Comparison of ENCODE assay signal across 9 cellular contexts in the genomic region with DNA sequence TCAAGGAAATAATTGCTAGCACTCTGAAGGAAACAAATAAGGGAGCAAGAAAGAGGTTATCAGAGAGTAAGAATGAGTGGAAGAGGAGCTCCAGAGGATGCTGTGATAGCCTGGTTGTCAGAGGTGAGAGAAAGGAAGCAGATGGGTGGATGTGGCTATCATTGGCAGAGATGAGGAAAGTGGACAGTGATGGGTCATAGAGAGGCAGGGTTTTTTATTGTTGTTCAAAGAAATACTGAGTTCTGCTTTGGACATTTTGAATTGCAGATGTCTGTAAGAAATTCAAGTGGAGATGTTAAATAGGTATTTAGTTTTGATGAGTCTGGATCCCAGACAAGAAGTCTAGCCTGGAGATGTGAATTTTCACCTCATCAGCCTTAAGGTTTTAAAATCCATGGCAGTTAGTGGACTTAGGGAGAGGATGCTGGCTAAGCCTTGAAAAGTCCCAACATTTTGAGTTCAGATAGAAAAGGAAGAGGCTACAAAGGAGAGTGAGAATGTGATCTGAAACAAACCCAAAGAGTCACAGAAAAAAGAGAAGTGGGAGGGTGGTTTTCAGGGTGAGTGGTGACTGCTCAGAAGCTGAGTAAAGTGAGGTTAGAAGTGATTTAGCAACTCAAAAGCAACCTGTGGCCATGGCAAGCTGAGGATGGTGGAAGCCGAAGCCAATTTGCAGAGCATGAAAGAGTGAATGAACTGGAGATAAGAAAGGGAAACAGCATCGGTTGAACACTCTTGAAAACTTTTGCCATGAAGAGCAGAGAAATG. TPM values are rescaled to one million over a fixed set of nuclear protein-coding genes. Genes with fewer than 3 reads are reported as not detected.
DNase-seq lines count a peak whose midpoint lies in the region; ATAC-seq and TF ChIP-seq lines count a peak whose summit lies in the region.
"Had no signal": no experiment of that assay in that cellular context is flagged by ENCODE, and none has a peak within 500 bp of the region (broad histone marks: within the 10 kb centered on the region; RNA-seq: fewer than 3 reads in every experiment).

No MANE protein-coding gene starts in this region.

- H3K27ac Mint-ChIP-seq in stimulated activated effector memory CD8-positive, alpha-beta T cell treated with anti-CD3 and anti-CD28 coated beads, Interleukin-12 subunit alpha, Interleukin-12 subunit beta, amount 100 ng/mL, for 72 hours = no peak overlapping the region

- no peaks in the 10 kb centered on the region for H3K9me3 Mint-ChIP-seq in stimulated activated effector memory CD8-positive, alpha-beta T cell treated with anti-CD3 and anti-CD28 coated beads, Interleukin-12 subunit alpha, Interleukin-12 subunit beta, amount 100 ng/mL, for 72 hours

- H3K9me3 ChIP-seq in A673 (ENCODE audit: low read depth, low read length, poor library complexity, severe bottlenecking) (no peaks in the 10 kb centered on the region), transverse colon (no peaks in the 10 kb centered on the region)

- H3K36me3 ChIP-seq in A673 (ENCODE audit: insufficient read depth, low read length, poor library complexity, severe bottlenecking) = no peaks in the 10 kb centered on the region
- H3K36me3 ChIP-seq in transverse colon = no peaks in the 10 kb centered on the region

- H3K4me1 ChIP-seq in A673 (ENCODE audit: insufficient read depth, low read length, poor library complexity, severe bottlenecking) (no peaks in the 10 kb centered on the region), transverse colon (no peaks in the 10 kb centered on the region)

- H3K4me1 Mint-ChIP-seq in stimulated activated effector memory CD8-positive, alpha-beta T cell treated with anti-CD3 and anti-CD28 coated beads, Interleukin-12 subunit alpha, Interleukin-12 subunit beta, amount 100 ng/mL, for 72 hours = peaks cover 12% of the 10 kb centered on the region

- no peak for DNase-seq in stimulated activated effector memory CD8-positive, alpha-beta T cell treated with anti-CD3 and anti-CD28 coated beads, Interleukin-12 subunit alpha, Interleukin-12 subunit beta, amount 100 ng/mL, for 72 hours (ENCODE audit: low spot score in 2 of 2)
- DNase-seq in NCI-H2171 treated with DMSO at 0.1 percent for 48 hours (lab: John Stamatoyannopoulos, UW) = no peak
- no peak for DNase-seq in A673 (ENCODE audit: low spot score)
- DNase-seq in transverse colon = no peak
- DNase-seq: activated naive CD4-positive, alpha-beta T cell treated with anti-CD3 and anti-CD28 coated beads, Interleukin-2, amount 50 U/mL, for 16 hours; dermis blood vessel endothelial cell had no signal

- POLR2A ChIA-PET in A673 (lab: Charles Lee; ENCODE audit: low non-redundant PET) = no interaction called here

- no peaks in the 10 kb centered on the region for H3K36me3 Mint-ChIP-seq in stimulated activated effector memory CD8-positive, alpha-beta T cell treated with anti-CD3 and anti-CD28 coated beads, Interleukin-12 subunit alpha, Interleukin-12 subunit beta, amount 100 ng/mL, for 72 hours

- no peak overlapping the region for H3K4me3 ChIP-seq in A673 (ENCODE audit: low read depth, low read length, poor library complexity, severe bottlenecking)
- H3K4me3 ChIP-seq in transverse colon = no peak overlapping the region

- no peak overlapping the region for H3K4me3 Mint-ChIP-seq in stimulated activated effector memory CD8-positive, alpha-beta T cell treated with anti-CD3 and anti-CD28 coated beads, Interleukin-12 subunit alpha, Interleukin-12 subunit beta, amount 100 ng/mL, for 72 hours

- H3K27me3 ChIP-seq in A673 (replicated peaks; ENCODE audit: insufficient read depth, low read depth, low read length, poor library complexity) (no peaks in the 10 kb centered on the region), transverse colon (no peaks in the 10 kb centered on the region)

- in situ Hi-C loops in transverse colon (cut with MboI; ENCODE audit: low pct_ligation_motif_present in 1 of 4, low pct_unique_long_range_greater_than_20kb in 1 of 4, low sequenced_read_pairs in 3 of 4) = no loop called here

- no peak for TF ChIP-seq EP300 in transverse colon (IDR thresholded peaks at IDR 0.05; ENCODE audit: low read depth)

- intact Hi-C loops in A673 (cut with micrococcal nuclease; ENCODE audit: unreplicated experiment) (no loop called here), transverse colon (cut with DNase I; ENCODE audit: low total_unique reads) (no loop called here)

- CTCF ChIA-PET in A673 (lab: Charles Lee) = no interaction called here

- TF ChIP-seq CTCF in A673 (conservative IDR thresholded peaks at IDR 0.05; ENCODE audit: low read depth, low read length) (no peak), transverse colon (IDR thresholded peaks at IDR 0.05) (no peak)

- peak; percentile 88 for ATAC-seq in HG02571 (IDR thresholded peaks at IDR 0.05; ENCODE audit: unreplicated experiment)
- peak; percentile 90 for ATAC-seq in HG03354 (IDR thresholded peaks at IDR 0.05; ENCODE audit: poor library complexity, severe bottlenecking, unreplicated experiment)
- peak; percentile 63 for ATAC-seq in stimulated activated effector memory CD8-positive, alpha-beta T cell treated with anti-CD3 and anti-CD28 coated beads, Interleukin-12 subunit alpha, Interleukin-12 subunit beta, amount 100 ng/mL, for 72 hours

- TF ChIP-seq POLR2A in GM19099 (IDR thresholded peaks at IDR 0.05; ENCODE audit: extremely low read depth, insufficient read length, low read depth) = peak; percentile 21
- TF ChIP-seq POLR2A in transverse colon (IDR thresholded peaks at IDR 0.05) = no peak

- no TSS peak for BruUV-seq in A673 (replicated peaks; lab: Mats Ljungman, UMichigan)

- H3K27ac ChIP-seq in A673 (ENCODE audit: low read depth, low read length, poor library complexity, severe bottlenecking) (no peak overlapping the region), transverse colon (no peak overlapping the region)

- 78 to 84% methylated on average over 2 of the region's 2 CpGs for WGBS in transverse colon (ENCODE audit: low coverage in 1 of 2), 2 donors

RNA-seq across cellular contexts. Expression of a gene that starts 50.4 kb away (rescaled TPM):
- not detected in 2 replicates for total RNA-seq in A673 (2021)
- total RNA-seq in transverse colon = 10 to 100 TPM; 10.1 to 58.0 (median 38.8) TPM
